8 cellular contexts compared by ENCODE assay signal in genomic region chr6:26158581-26159416, GRCh38.
A peak's percentile ranks its signal among the peaks of the same experiment; 100 is the strongest.
DNase-seq lines count a peak whose midpoint lies in the region; ATAC-seq, FAIRE-seq and TF ChIP-seq lines count a peak whose summit lies in the region.

No MANE protein-coding gene starts in this region.

- H3K9me2 ChIP-seq in OCI-LY7 (ENCODE audit: insufficient read depth, low read length) (no peaks in the 10 kb centered on the region), neural cell (ENCODE audit: insufficient read depth, low read length) (no peaks in the 10 kb centered on the region)

- peak overlapping the region; percentile 88 for H3K4me3 Mint-ChIP-seq in activated T-helper 17 cell treated with anti-CD3 and anti-CD28 coated beads, Interleukin-2, amount 50 U/mL, for 72 hours

- peak; percentile 63 for TF ChIP-seq POLR2A in H54 (IDR thresholded peaks at IDR 0.05; ENCODE audit: low read depth, low read length)

- no TSS peak for BruUV-seq in OCI-LY7 (replicated peaks; lab: Mats Ljungman, UMichigan)

- H3K9me3 Mint-ChIP-seq in activated T-helper 17 cell treated with anti-CD3 and anti-CD28 coated beads, Interleukin-2, amount 50 U/mL, for 72 hours, result no peaks in the 10 kb centered on the region

- CTCF ChIA-PET in OCI-LY7 (lab: Charles Lee; ENCODE audit: unreplicated experiment), result interaction anchor here (1.0 kb wide), 1 partner anchor 9 kb away, joined by 4 read pairs; no protein-coding TSS in a partner anchor

- peak overlapping the region; percentile 79 for H3K4me3 ChIP-seq in AG10803 (ENCODE audit: low read length)
- H3K4me3 ChIP-seq in OCI-LY7 (ENCODE audit: low read depth, low read length, poor library complexity, severe bottlenecking), result peak overlapping the region; percentile 81
- H3K4me3 ChIP-seq in fibroblast of villous mesenchyme (ENCODE audit: low read depth, low read length), result peak overlapping the region; percentile 88
- peak overlapping the region; percentile 74 for H3K4me3 ChIP-seq in neural cell (ENCODE audit: low read length)

- intact Hi-C loops in OCI-LY7 (cut with micrococcal nuclease; ENCODE audit: unreplicated experiment), result loop anchor here (1.0 to 5.0 kb wide), 4 partner anchors 12 to 1709 kb away; a partner anchor contains a TSS

- H3K9ac ChIP-seq in neural cell (ENCODE audit: low read length), result peak overlapping the region; percentile 80

- H4K20me1 ChIP-seq in OCI-LY7 (ENCODE audit: insufficient read depth, low read length), result no peaks in the 10 kb centered on the region
- H4K20me1 ChIP-seq in neural cell (ENCODE audit: insufficient read depth), result peaks cover 31% of the 10 kb centered on the region

- no peak for TF ChIP-seq RAD21 in neural cell (conservative IDR thresholded peaks at IDR 0.05)

- peaks cover 58% of the 10 kb centered on the region for H3K36me3 Mint-ChIP-seq in activated T-helper 17 cell treated with anti-CD3 and anti-CD28 coated beads, Interleukin-2, amount 50 U/mL, for 72 hours (ENCODE audit: low read depth)

- peak overlapping the region; percentile 95 for H3K4me2 ChIP-seq in OCI-LY7 (ENCODE audit: low read length)
- H3K4me2 ChIP-seq in neural cell (ENCODE audit: low read length), result peak overlapping the region; percentile 84

- FAIRE-seq in H54 (lab: Jason Lieb, UNC), result no peak

- H3K27me3 Mint-ChIP-seq in activated T-helper 17 cell treated with anti-CD3 and anti-CD28 coated beads, Interleukin-2, amount 50 U/mL, for 72 hours, result no peaks in the 10 kb centered on the region

- H3K9me3 ChIP-seq in OCI-LY7 (ENCODE audit: low read length), result no peaks in the 10 kb centered on the region
- no peaks in the 10 kb centered on the region for H3K9me3 ChIP-seq in neural cell (ENCODE audit: low read length)

- H3K36me3 ChIP-seq in OCI-LY7 (ENCODE audit: insufficient read depth, low read length) (no peaks in the 10 kb centered on the region), neural cell (ENCODE audit: insufficient read depth, low read length) (no peaks in the 10 kb centered on the region)

- no peak for TF ChIP-seq CTCF in AG10803 (conservative IDR thresholded peaks at IDR 0.05; ENCODE audit: low read length)
- TF ChIP-seq CTCF in OCI-LY7 (conservative IDR thresholded peaks at IDR 0.05; ENCODE audit: low read length), result no peak
- TF ChIP-seq CTCF in fibroblast of villous mesenchyme (IDR thresholded peaks at IDR 0.05; ENCODE audit: insufficient read depth, low read depth, low read length), result no peak
- no peak for TF ChIP-seq CTCF in neural cell (IDR thresholded peaks at IDR 0.05; ENCODE audit: poor library complexity, severe bottlenecking)

- DNase-seq in AG10803 (ENCODE audit: low read depth), result peak; percentile 49
- DNase-seq in H54 (ENCODE audit: insufficient read length, low spot score), result no peak
- peak; percentile 89 for DNase-seq in OCI-LY7 (ENCODE audit: low spot score)
- DNase-seq in fibroblast of villous mesenchyme (ENCODE audit: low read depth), result peak; percentile 79
- peak; percentile 82 for DNase-seq in ureter (ENCODE audit: low spot score)

- H3F3A ChIP-seq in neural cell (ENCODE audit: insufficient read depth, low read length, poor library complexity, severe bottlenecking), result peaks cover 6% of the 10 kb centered on the region

- H3K27ac ChIP-seq in OCI-LY7 (ENCODE audit: low read depth, low read length, poor library complexity, severe bottlenecking) (peak overlapping the region; percentile 99), neural cell (ENCODE audit: low read length) (peak overlapping the region; percentile 88)

- POLR2A ChIA-PET in OCI-LY7 (lab: Charles Lee), result interaction anchor here (0.5 to 11.6 kb wide), 37 partner anchors 11 to 1732 kb away, joined by 3 to 330 read pairs (median 6); a partner anchor contains a TSS

- H3K27me3 ChIP-seq in neural cell (ENCODE audit: insufficient read depth, low read depth, low read length), result no peaks in the 10 kb centered on the region

- TF ChIP-seq EP300 in neural cell (conservative IDR thresholded peaks at IDR 0.05; ENCODE audit: poor library complexity, severe bottlenecking), result no peak

- H3K4me1 Mint-ChIP-seq in activated T-helper 17 cell treated with anti-CD3 and anti-CD28 coated beads, Interleukin-2, amount 50 U/mL, for 72 hours, result peaks cover 25% of the 10 kb centered on the region

- peak overlapping the region; percentile 99 for H3K27ac Mint-ChIP-seq in activated T-helper 17 cell treated with anti-CD3 and anti-CD28 coated beads, Interleukin-2, amount 50 U/mL, for 72 hours

- ATAC-seq in activated T-helper 17 cell treated with anti-CD3 and anti-CD28 coated beads, Interleukin-2, amount 50 U/mL, for 72 hours (replicated peaks), result no peak
- ATAC-seq in HG03095 (IDR thresholded peaks at IDR 0.05; ENCODE audit: unreplicated experiment), result no peak

- H3K79me2 ChIP-seq in OCI-LY7 (ENCODE audit: insufficient read depth, low read depth, low read length), result 0 out of 2 replicates have a peak, but pooled peaks cover 19% of the 10 kb centered on the region
- H3K79me2 ChIP-seq in neural cell (replicated peaks; ENCODE audit: insufficient read depth, low read length), result peaks cover 56% of the 10 kb centered on the region

- peaks cover 47% of the 10 kb centered on the region for H3K4me1 ChIP-seq in OCI-LY7 (ENCODE audit: insufficient read depth, low read length, poor library complexity, severe bottlenecking)

- H2AFZ ChIP-seq in OCI-LY7 (ENCODE audit: low read length) (no peak overlapping the region), neural cell (ENCODE audit: low read depth, low read length) (no peak overlapping the region)

TF ChIP-seq in neural cell, 6 proteins besides CTCF, POLR2A, EP300 and RAD21:
- TF ChIP-seq POLR2AphosphoS5 (IDR thresholded peaks at IDR 0.05) (peak; percentile 43), SMC3 (conservative IDR thresholded peaks at IDR 0.05; ENCODE audit: poor library complexity) (no peak), REST (IDR thresholded peaks at IDR 0.05; ENCODE audit: borderline replicate concordance) (peak; percentile 54), TAF1 (IDR thresholded peaks at IDR 0.05; ENCODE audit: low read depth) (peak; percentile 23)
TF ChIP-seq in neural cell: peak in this region for 3.
